Comparison of ENCODE assay signal across 37 cellular contexts in the genomic region with DNA sequence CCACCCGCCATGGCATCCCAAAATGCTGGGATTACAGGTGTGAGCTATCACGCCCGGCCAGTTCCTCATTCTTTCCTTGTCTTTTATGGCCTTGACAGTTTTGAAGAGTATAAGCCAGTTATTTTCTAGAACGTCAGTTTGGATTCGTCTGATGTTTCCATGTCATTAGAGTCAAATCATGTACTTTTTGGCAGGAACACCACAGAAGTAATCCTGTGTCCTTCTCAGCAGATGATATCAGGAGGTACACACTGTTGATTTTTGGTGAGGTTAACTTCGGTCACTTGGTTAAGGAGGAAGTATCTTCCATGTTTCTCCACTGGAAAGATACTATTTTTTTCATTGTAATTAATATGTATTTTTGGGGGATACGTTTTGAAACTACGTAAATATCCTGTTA.
"Had no signal": no experiment of that assay in that cellular context is flagged by ENCODE, and none has a peak within 500 bp of the region (broad histone marks: within the 10 kb centered on the region; RNA-seq: fewer than 3 reads in every experiment).

No MANE protein-coding gene starts in this region.

- H3K4me1 Mint-ChIP-seq: activated B cell treated with CpG ODN at 0.5 μM for 24 hours; activated naive CD4-positive, alpha-beta T cell treated with anti-CD3 and anti-CD28 coated beads, Interleukin-2, amount 50 U/mL, for 24 hours; activated naive CD8-positive, alpha-beta T cell treated with anti-CD3 and anti-CD28 coated beads, Interleukin-2, amount 50 U/mL, for 24 hours; activated T-helper 17 cell treated with anti-CD3 and anti-CD28 coated beads, Interleukin-2, amount 50 U/mL, for 72 hours; brain; T-cell; T-helper 17 cell had no signal

- DNase-seq: activated B cell treated with CpG ODN at 0.5 μM for 24 hours; activated CD4-positive, alpha-beta memory T cell treated with anti-CD3 and anti-CD28 coated beads for 36 hours; activated CD4-positive, alpha-beta T cell treated with anti-CD3 and anti-CD28 coated beads for 4 hours; activated CD4-positive, alpha-beta T cell treated with anti-CD3 and anti-CD28 coated beads, Interleukin-2, amount 10 ng/mL, durations not matched to agents 24 days and 14 days; activated CD4-positive, alpha-beta T cell treated with anti-CD3 and anti-CD28 coated beads, Interleukin-2, amount 50 U/mL, for 1 hour; activated CD4-positive, alpha-beta T cell treated with anti-CD3 and anti-CD28 coated beads, Interleukin-2, amount 50 U/mL, for 4 hours; activated CD4-positive, CD25-positive, alpha-beta regulatory T cell treated with anti-CD3 and anti-CD28 coated beads, Interleukin-2, amount 50 U/mL, for 72 hours; activated CD8-positive, alpha-beta memory T cell treated with anti-CD3 and anti-CD28 coated beads, Interleukin-2, amount 50 U/mL, for 4 hours; activated CD8-positive, alpha-beta T cell treated with anti-CD3 and anti-CD28 coated beads for 36 hours; activated effector memory CD4-positive, alpha-beta T cell treated with anti-CD3 and anti-CD28 coated beads, Interleukin-2, amount 50 U/mL, for 16 hours; activated gamma-delta T cell treated with Interleukin-2 at 50 U/mL for 16 hours; activated naive CD4-positive, alpha-beta T cell treated with anti-CD3 and anti-CD28 coated beads, Interleukin-2, amount 10 ng/mL, durations not matched to agents 7 days and 5 days; activated naive CD4-positive, alpha-beta T cell treated with Interleukin-2 at 50 U/mL for 16 hours; activated naive CD8-positive, alpha-beta T cell treated with anti-CD3 and anti-CD28 coated beads, Interleukin-2, amount 10 ng/mL, durations not matched to agents 7 days and 5 days; activated naive CD8-positive, alpha-beta T cell treated with anti-CD3 and anti-CD28 coated beads, Interleukin-2, amount 50 U/mL, for 24 hours; activated T-cell treated with anti-CD3 and anti-CD28 coated beads for 4 hours; activated T-cell treated with anti-CD3 and anti-CD28 coated beads, Interleukin-2, amount 50 U/mL, for 1 hour; activated T-cell treated with anti-CD3 and anti-CD28 coated beads, Interleukin-2, amount 50 U/mL, for 4 hours; activated T-cell treated with anti-CD3 and anti-CD28 coated beads, Interleukin-2, amount 50 U/mL, for 72 hours; amygdala; anterior cingulate cortex; caudate nucleus; cerebellar nuclear complex; T-cell; T-helper 17 cell; T-helper 9 cell had no signal

- H3K4me1 ChIP-seq: ascending aorta had no signal

- H3K27ac Mint-ChIP-seq: activated B cell treated with CpG ODN at 0.5 μM for 24 hours; activated CD4-positive, alpha-beta memory T cell treated with anti-CD3 and anti-CD28 coated beads for 36 hours; activated CD4-positive, alpha-beta T cell treated with anti-CD3 and anti-CD28 coated beads, Interleukin-2, amount 10 ng/mL, durations not matched to agents 24 days and 14 days; activated CD8-positive, alpha-beta T cell treated with anti-CD3 and anti-CD28 coated beads for 36 hours; activated naive CD4-positive, alpha-beta T cell treated with anti-CD3 and anti-CD28 coated beads, Interleukin-2, amount 10 ng/mL, durations not matched to agents 7 days and 5 days; activated naive CD4-positive, alpha-beta T cell treated with anti-CD3 and anti-CD28 coated beads, Interleukin-2, amount 50 U/mL, for 24 hours; activated naive CD8-positive, alpha-beta T cell; activated naive CD8-positive, alpha-beta T cell treated with anti-CD3 and anti-CD28 coated beads, Interleukin-2, amount 10 ng/mL, durations not matched to agents 7 days and 5 days; activated naive CD8-positive, alpha-beta T cell treated with anti-CD3 and anti-CD28 coated beads, Interleukin-2, amount 50 U/mL, for 24 hours; activated T-cell treated with anti-CD3 and anti-CD28 coated beads, Interleukin-2, amount 50 U/mL, for 72 hours; activated T-helper 1 cell treated with anti-CD3 and anti-CD28 coated beads, Interleukin-12 subunit alpha, Interleukin-12 subunit beta, Interleukin-2, Interleukin-4 antibody, amounts not matched to agents 30 ng/mL and 10 ng/mL and 1 ng/mL, durations not matched to agents 14 hours and 24 hours and 36 hours; activated T-helper 17 cell treated with anti-CD3 and anti-CD28 coated beads, Interleukin-2, amount 50 U/mL, for 72 hours; brain; T-cell had no signal

- H3K27ac ChIP-seq: ascending aorta, cardiac muscle cell, VCaP had no signal

- ATAC-seq: activated CD8-positive, alpha-beta T cell treated with anti-CD3 and anti-CD28 coated beads for 36 hours; activated naive CD8-positive, alpha-beta T cell treated with anti-CD3 and anti-CD28 coated beads, Interleukin-2, amount 50 U/mL, for 24 hours; activated T-cell treated with anti-CD3 and anti-CD28 coated beads, Interleukin-2, amount 50 U/mL, for 4 hours; activated T-cell treated with anti-CD3 and anti-CD28 coated beads, Interleukin-2, amount 50 U/mL, for 72 hours; activated T-helper 17 cell treated with anti-CD3 and anti-CD28 coated beads, Interleukin-2, amount 50 U/mL, for 72 hours; T-cell; T-helper 17 cell had no signal

- H3K9me3 Mint-ChIP-seq: activated B cell treated with CpG ODN at 0.5 μM for 24 hours; activated CD4-positive, alpha-beta memory T cell treated with anti-CD3 and anti-CD28 coated beads for 36 hours; activated CD4-positive, alpha-beta T cell treated with anti-CD3 and anti-CD28 coated beads, Interleukin-2, amount 10 ng/mL, durations not matched to agents 24 days and 14 days; activated CD8-positive, alpha-beta T cell treated with anti-CD3 and anti-CD28 coated beads for 36 hours; activated naive CD4-positive, alpha-beta T cell treated with anti-CD3 and anti-CD28 coated beads, Interleukin-2, amount 10 ng/mL, durations not matched to agents 7 days and 5 days; activated naive CD4-positive, alpha-beta T cell treated with anti-CD3 and anti-CD28 coated beads, Interleukin-2, amount 50 U/mL, for 24 hours; activated naive CD8-positive, alpha-beta T cell treated with anti-CD3 and anti-CD28 coated beads, Interleukin-2, amount 10 ng/mL, durations not matched to agents 7 days and 5 days; activated naive CD8-positive, alpha-beta T cell treated with anti-CD3 and anti-CD28 coated beads, Interleukin-2, amount 50 U/mL, for 24 hours; activated T-cell treated with anti-CD3 and anti-CD28 coated beads, Interleukin-2, amount 50 U/mL, for 4 hours; activated T-cell treated with anti-CD3 and anti-CD28 coated beads, Interleukin-2, amount 50 U/mL, for 72 hours; activated T-helper 1 cell treated with anti-CD3 and anti-CD28 coated beads, Interleukin-12 subunit alpha, Interleukin-12 subunit beta, Interleukin-2, Interleukin-4 antibody, amounts not matched to agents 30 ng/mL and 10 ng/mL and 1 ng/mL, durations not matched to agents 14 hours and 24 hours and 36 hours; activated T-helper 17 cell treated with anti-CD3 and anti-CD28 coated beads, Interleukin-2, amount 50 U/mL, for 72 hours; central memory CD8-positive, alpha-beta T cell; T-cell had no signal

- H3K4me3 Mint-ChIP-seq: activated B cell treated with CpG ODN at 0.5 μM for 24 hours; activated CD4-positive, alpha-beta memory T cell treated with anti-CD3 and anti-CD28 coated beads for 36 hours; activated CD4-positive, alpha-beta T cell treated with anti-CD3 and anti-CD28 coated beads, Interleukin-2, amount 10 ng/mL, durations not matched to agents 24 days and 14 days; activated CD8-positive, alpha-beta T cell treated with anti-CD3 and anti-CD28 coated beads for 36 hours; activated naive CD4-positive, alpha-beta T cell treated with anti-CD3 and anti-CD28 coated beads, Interleukin-2, amount 10 ng/mL, durations not matched to agents 7 days and 5 days; activated naive CD4-positive, alpha-beta T cell treated with anti-CD3 and anti-CD28 coated beads, Interleukin-2, amount 50 U/mL, for 24 hours; activated naive CD8-positive, alpha-beta T cell; activated naive CD8-positive, alpha-beta T cell treated with anti-CD3 and anti-CD28 coated beads, Interleukin-2, amount 10 ng/mL, durations not matched to agents 7 days and 5 days; activated naive CD8-positive, alpha-beta T cell treated with anti-CD3 and anti-CD28 coated beads, Interleukin-2, amount 50 U/mL, for 24 hours; activated T-cell treated with anti-CD3 and anti-CD28 coated beads, Interleukin-2, amount 50 U/mL, for 4 hours; activated T-cell treated with anti-CD3 and anti-CD28 coated beads, Interleukin-2, amount 50 U/mL, for 72 hours; activated T-helper 1 cell treated with anti-CD3 and anti-CD28 coated beads, Interleukin-12 subunit alpha, Interleukin-12 subunit beta, Interleukin-2, Interleukin-4 antibody, amounts not matched to agents 30 ng/mL and 10 ng/mL and 1 ng/mL, durations not matched to agents 14 hours and 24 hours and 36 hours; activated T-helper 17 cell treated with anti-CD3 and anti-CD28 coated beads, Interleukin-2, amount 50 U/mL, for 72 hours; brain; central memory CD8-positive, alpha-beta T cell; T-cell; T-helper 17 cell had no signal

- H3K4me3 ChIP-seq: ascending aorta, cardiac muscle cell had no signal

- H3K27me3 ChIP-seq: ascending aorta, cardiac muscle cell had no signal

- H3K9me3 ChIP-seq: ascending aorta had no signal

- H3K27me3 Mint-ChIP-seq: activated B cell treated with CpG ODN at 0.5 μM for 24 hours; activated CD4-positive, alpha-beta memory T cell treated with anti-CD3 and anti-CD28 coated beads for 36 hours; activated CD4-positive, alpha-beta T cell treated with anti-CD3 and anti-CD28 coated beads, Interleukin-2, amount 10 ng/mL, durations not matched to agents 24 days and 14 days; activated CD8-positive, alpha-beta T cell treated with anti-CD3 and anti-CD28 coated beads for 36 hours; activated naive CD4-positive, alpha-beta T cell treated with anti-CD3 and anti-CD28 coated beads, Interleukin-2, amount 10 ng/mL, durations not matched to agents 7 days and 5 days; activated naive CD4-positive, alpha-beta T cell treated with anti-CD3 and anti-CD28 coated beads, Interleukin-2, amount 50 U/mL, for 24 hours; activated naive CD8-positive, alpha-beta T cell; activated naive CD8-positive, alpha-beta T cell treated with anti-CD3 and anti-CD28 coated beads, Interleukin-2, amount 10 ng/mL, durations not matched to agents 7 days and 5 days; activated naive CD8-positive, alpha-beta T cell treated with anti-CD3 and anti-CD28 coated beads, Interleukin-2, amount 50 U/mL, for 24 hours; activated T-helper 17 cell treated with anti-CD3 and anti-CD28 coated beads, Interleukin-2, amount 50 U/mL, for 72 hours; brain; central memory CD8-positive, alpha-beta T cell; T-cell; T-helper 17 cell had no signal

- FAIRE-seq: bronchial epithelial cell, TTC549 had no signal
